20 cellular contexts compared by ENCODE assay signal in genomic region chr20:62709537-62709905, GRCh38. TPM values are rescaled to one million over a fixed set of nuclear protein-coding genes. Genes with fewer than 3 reads are reported as not detected.
A peak's percentile ranks its signal among the peaks of the same experiment; 100 is the strongest.
DNase-seq lines count a peak whose midpoint lies in the region; ATAC-seq and TF ChIP-seq lines count a peak whose summit lies in the region.
"Had no signal": no experiment of that assay in that cellular context is flagged by ENCODE, and none has a peak within 500 bp of the region (broad histone marks: within the 10 kb centered on the region; RNA-seq: fewer than 3 reads in every experiment).

No MANE protein-coding gene starts in this region.

- H3K9ac ChIP-seq in iPS-15b (ENCODE audit: low read depth, low read length) = no peak overlapping the region

- no peak for TF ChIP-seq CTCF in Panc1 (IDR thresholded peaks at IDR 0.05)

- H3K36me3 ChIP-seq in Panc1 (ENCODE audit: control insufficient read depth, insufficient read depth, low read length) (peaks cover 3% of the 10 kb centered on the region; the same call in 1 of the 2 replicates), iPS-15b (ENCODE audit: control insufficient read depth, insufficient read depth, low read length) (no peaks in the 10 kb centered on the region), aorta (ENCODE audit: control insufficient read depth in 1 of 2, insufficient read depth in 2 of 2, low read length in 1 of 2) (no peaks in the 10 kb centered on the region)
- H3K36me3 ChIP-seq: WERI-Rb-1 had no signal

- intact Hi-C loops in Panc1 (cut with micrococcal nuclease; ENCODE audit: unreplicated experiment) = loop anchor here (2.0 kb wide), 1 partner anchor 81 kb away; no protein-coding TSS in a partner anchor
- intact Hi-C loops in aorta (cut with DNase I) = no loop called here

- H3K27ac ChIP-seq in Panc1 (ENCODE audit: low read length) (peak overlapping the region; percentile 82), aorta (ENCODE audit: low read depth in 1 of 2, low read length in 2 of 2) (no peak overlapping the region)
- H3K27ac ChIP-seq: hepatocyte, WERI-Rb-1 had no signal

- POLR2A ChIA-PET in Panc1 (lab: Charles Lee) = no interaction called here

- H3K9me3 ChIP-seq in Panc1 (ENCODE audit: control insufficient read depth, insufficient read depth, low read depth, low read length) (no peaks in the 10 kb centered on the region), iPS-15b (ENCODE audit: control insufficient read depth, insufficient read depth, low read length) (no peaks in the 10 kb centered on the region), aorta (ENCODE audit: control insufficient read depth, low read length) (peaks cover 2% of the 10 kb centered on the region)
- H3K9me3 ChIP-seq: Caco-2, mucosa of descending colon had no signal

- H3K4me1 ChIP-seq in Panc1 (ENCODE audit: control insufficient read depth, insufficient read depth, low read length) = peaks cover 69% of the 10 kb centered on the region
- no peaks in the 10 kb centered on the region for H3K4me1 ChIP-seq in iPS-15b (ENCODE audit: control insufficient read depth, insufficient read depth, low read length)
- H3K4me1 ChIP-seq in aorta (ENCODE audit: control insufficient read depth in 1 of 2, insufficient read depth in 2 of 2, low read length in 2 of 2) = no peaks in the 10 kb centered on the region

- no peaks in the 10 kb centered on the region for H3K27me3 ChIP-seq in Panc1 (ENCODE audit: control insufficient read depth, insufficient read depth, low read length)
- peaks cover 15% of the 10 kb centered on the region for H3K27me3 ChIP-seq in iPS-15b (ENCODE audit: control insufficient read depth, insufficient read depth, low read length)
- H3K27me3 ChIP-seq in aorta (ENCODE audit: control insufficient read depth in 1 of 2, insufficient read depth in 2 of 2, low read length in 1 of 2) = no peaks in the 10 kb centered on the region

- no TSS peak for BruUV-seq in Panc1 (replicated peaks; lab: Mats Ljungman, UMichigan)

- CTCF ChIA-PET in Panc1 (lab: Charles Lee) = interaction anchor here (1.0 kb wide), 1 partner anchor 82 kb away, joined by 3 read pairs; no protein-coding TSS in a partner anchor

- ATAC-seq in Panc1 = peak; percentile 29
- no peak for ATAC-seq in aorta (ENCODE audit: low FRiP score)
- ATAC-seq: GM12878, left cardiac atrium, mucosa of descending colon, sciatic nerve had no signal

- H3K4me3 ChIP-seq in Panc1 (ENCODE audit: low read depth in 2 of 2, low read length in 2 of 2) (peak overlapping the region; percentile 55 to 86), iPS-15b (ENCODE audit: low read depth, low read length) (peak overlapping the region; percentile 45), aorta (ENCODE audit: low read length in 2 of 2) (no peak overlapping the region)
- H3K4me3 ChIP-seq: GM12878, hepatocyte, mucosa of descending colon had no signal

- DNase-seq in DMS79 (lab: John Stamatoyannopoulos, UW) (peak; percentile 23), HT-29 (ENCODE audit: low spot score) (peak; percentile 64), Panc1 (ENCODE audit: low read depth, low spot score) (no peak), DMS114 treated with DMSO at 0.1 percent for 48 hours (lab: John Stamatoyannopoulos, UW; ENCODE audit: unreplicated experiment) (no peak), NCI-H345 (lab: John Stamatoyannopoulos, UW) (no peak), aorta (no peak)
- DNase-seq: Caco-2; left cardiac atrium; MV-4-11; NCI-H2081; NCI-H774; occipital lobe; stimulated activated CD4-positive, alpha-beta T cell treated with anti-CD3 and anti-CD28 coated beads, Interleukin-2, amount 100 ng/mL, for 24 hours; T-helper 1 cell; WERI-Rb-1 had no signal

- 76 to 78% methylated on average over 30 of the region's 30 CpGs for WGBS in aorta, 2 donors

- in situ Hi-C loops in Panc1 (cut with HindIII; ENCODE audit: low pct_unique_long_range_greater_than_20kb, low sequenced_read_pairs) = no loop called here

RNA-seq across cellular contexts. Expression of gene NTSR1, which starts 0.9 kb away (rescaled TPM):
- 76.6 and 78.7 TPM in 2 replicates for total RNA-seq in HT-29 (2014; rRNA removed; shearing (Covaris generic))
- total RNA-seq in Panc1 (2021; ENCODE audit: unreplicated experiment) (44.1 TPM), aorta (not detected)
- 73.6 TPM for polyA plus RNA-seq in Panc1 (2012; ENCODE audit: insufficient read length)
- not detected for polyA plus RNA-seq in aorta
- total RNA-seq: GM12878, left cardiac atrium had no signal
- polyA plus RNA-seq: GM12878, hepatocyte had no signal

Comparison
In these comparisons a context has a peak if more than half of its experiments do, and no peak if none do; other contexts are left out.
1. DNase-seq: peak in DMS79 (single experiment) and HT-29 (single experiment); none in Panc1 (single experiment), DMS114 treated with DMSO at 0.1 percent for 48 hours (single experiment), NCI-H345 (single experiment) and aorta (0 of 2).
2. H3K4me3 ChIP-seq: peak in Panc1 (2 of 2) and iPS-15b (single experiment); none in aorta (0 of 2).
3. RNA of gene NTSR1, which starts 0.9 kb away (total RNA-seq): 76.6 to 78.7 TPM in HT-29 and 44.1 TPM in Panc1 (single experiment); not detected in aorta; every median in the first group is over 10 times any median in the second.